ENCODE assay signal across 10 cellular contexts in the genomic region with DNA sequence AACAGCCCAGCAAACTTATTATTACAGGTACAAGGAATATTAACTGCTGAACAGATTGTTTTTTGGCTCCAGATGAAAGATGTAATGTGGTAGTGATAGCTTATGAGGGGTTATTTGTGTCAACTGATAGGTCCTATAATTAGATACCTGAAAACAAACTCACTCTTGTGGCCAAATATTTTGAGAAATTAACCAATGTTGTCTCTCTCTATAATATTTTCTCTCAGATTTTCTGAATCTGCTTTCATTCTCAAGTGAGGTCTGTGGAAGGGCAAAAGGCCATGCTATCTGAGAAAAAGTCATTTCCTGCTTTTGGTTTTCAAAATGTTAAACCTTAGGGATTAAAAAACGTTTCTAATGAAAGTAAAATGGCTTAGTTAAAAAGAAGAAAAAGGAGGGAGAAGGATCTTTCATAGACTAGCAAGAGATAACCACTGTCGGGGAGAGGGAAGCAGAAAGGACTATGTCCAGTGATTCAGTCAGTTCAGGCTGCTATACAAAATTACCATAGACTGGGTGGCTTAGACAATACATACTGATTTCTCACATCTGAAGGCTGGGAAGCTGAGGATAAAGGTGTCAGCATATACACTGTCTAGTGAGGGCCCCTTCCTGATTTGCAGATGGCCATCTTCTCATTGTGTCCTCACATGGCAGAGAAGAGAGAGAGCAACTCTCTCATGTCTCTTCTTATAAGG.
A peak's percentile ranks its signal among the peaks of the same experiment; 100 is the strongest.
DNase-seq lines count a peak whose midpoint lies in the region; ATAC-seq and TF ChIP-seq lines count a peak whose summit lies in the region.
"Had no signal": no experiment of that assay in that cellular context is flagged by ENCODE, and none has a peak within 500 bp of the region (broad histone marks: within the 10 kb centered on the region; RNA-seq: fewer than 3 reads in every experiment).

No MANE protein-coding gene starts in this region.

- H3K27ac Mint-ChIP-seq in mesothelial cell of epicardium (peak overlapping the region; percentile 86), neural progenitor cell (no peak overlapping the region)
- no peak overlapping the region for H3K27ac Mint-ChIP-seq in activated T-helper 17 cell treated with anti-CD3 and anti-CD28 coated beads, Interleukin-2, amount 50 U/mL, for 72 hours

- no peak overlapping the region for H2AFZ ChIP-seq in neural progenitor cell (replicated peaks)

- H3K27me3 ChIP-seq in neural progenitor cell: no peaks in the 10 kb centered on the region

- no peak overlapping the region for H3K9ac ChIP-seq in neural progenitor cell

- DNase-seq in mesothelial cell of epicardium (ENCODE audit: low spot score in 2 of 2, unreplicated experiment in 2 of 2) (no peak), neural progenitor cell (ENCODE audit: low spot score) (no peak), GOT3 (lab: John Stamatoyannopoulos, UW) (no peak), HEK293T (ENCODE audit: extremely low spot score) (no peak)

- H3K27me3 Mint-ChIP-seq in mesothelial cell of epicardium (ENCODE audit: low read depth) (no peaks in the 10 kb centered on the region), neural progenitor cell (ENCODE audit: insufficient read depth, low read depth) (no peaks in the 10 kb centered on the region)
- peaks cover 3% of the 10 kb centered on the region for H3K27me3 Mint-ChIP-seq in activated T-helper 17 cell treated with anti-CD3 and anti-CD28 coated beads, Interleukin-2, amount 50 U/mL, for 72 hours

- H3K4me3 Mint-ChIP-seq in mesothelial cell of epicardium: no peak overlapping the region
- no peak overlapping the region for H3K4me3 Mint-ChIP-seq in activated T-helper 17 cell treated with anti-CD3 and anti-CD28 coated beads, Interleukin-2, amount 50 U/mL, for 72 hours
- no peak overlapping the region for H3K4me3 Mint-ChIP-seq in neural progenitor cell

- H3F3A ChIP-seq in neural progenitor cell (ENCODE audit: low read depth): no peaks in the 10 kb centered on the region

- H3K36me3 ChIP-seq in neural progenitor cell: no peaks in the 10 kb centered on the region

- ATAC-seq in GM18508 (IDR thresholded peaks at IDR 0.05; ENCODE audit: insufficient read depth, unreplicated experiment): peak; percentile 64
- ATAC-seq in GM21619 (IDR thresholded peaks at IDR 0.05; ENCODE audit: unreplicated experiment): peak; percentile 61
- peak; percentile 43 for ATAC-seq in HG03520 (IDR thresholded peaks at IDR 0.05; ENCODE audit: unreplicated experiment)
- no peak for ATAC-seq in activated T-helper 17 cell treated with anti-CD3 and anti-CD28 coated beads, Interleukin-2, amount 50 U/mL, for 72 hours (replicated peaks)

- H3K36me3 Mint-ChIP-seq in mesothelial cell of epicardium (no peaks in the 10 kb centered on the region), neural progenitor cell (peaks cover 2% of the 10 kb centered on the region)
- H3K36me3 Mint-ChIP-seq in activated T-helper 17 cell treated with anti-CD3 and anti-CD28 coated beads, Interleukin-2, amount 50 U/mL, for 72 hours (ENCODE audit: low read depth): no peaks in the 10 kb centered on the region

- peaks cover 4% of the 10 kb centered on the region for H3K9me3 Mint-ChIP-seq in mesothelial cell of epicardium
- no peaks in the 10 kb centered on the region for H3K9me3 Mint-ChIP-seq in activated T-helper 17 cell treated with anti-CD3 and anti-CD28 coated beads, Interleukin-2, amount 50 U/mL, for 72 hours
- H3K9me3 Mint-ChIP-seq in neural progenitor cell: peaks cover 4% of the 10 kb centered on the region

- peaks cover 22% of the 10 kb centered on the region for H3K4me1 Mint-ChIP-seq in mesothelial cell of epicardium
- peaks cover 6% of the 10 kb centered on the region for H3K4me1 Mint-ChIP-seq in activated T-helper 17 cell treated with anti-CD3 and anti-CD28 coated beads, Interleukin-2, amount 50 U/mL, for 72 hours
- no peaks in the 10 kb centered on the region for H3K4me1 Mint-ChIP-seq in neural progenitor cell

- no peak overlapping the region for H3K4me3 ChIP-seq in neural progenitor cell
- H3K4me3 ChIP-seq: skin epidermis had no signal

- TF ChIP-seq CTCF in mesothelial cell of epicardium (IDR thresholded peaks at IDR 0.05; ENCODE audit: unreplicated experiment) (no peak), neural progenitor cell (IDR thresholded peaks at IDR 0.05) (no peak)

- no peaks in the 10 kb centered on the region for H3K79me2 ChIP-seq in neural progenitor cell (ENCODE audit: low read depth)

- no peaks in the 10 kb centered on the region for H3K4me1 ChIP-seq in neural progenitor cell

- H3K27ac ChIP-seq in neural progenitor cell: no peak overlapping the region
- H3K27ac ChIP-seq: C4-2B had no signal

- POLR2A ChIA-PET in HEK293T (lab: Yijun Ruan, JAX): no interaction called here

- H3K4me2 ChIP-seq in neural progenitor cell: no peak overlapping the region

- CTCF ChIA-PET in HEK293T (lab: Yijun Ruan, JAX): no interaction called here

- no peaks in the 10 kb centered on the region for H4K20me1 ChIP-seq in neural progenitor cell (ENCODE audit: low read depth)

- H3K9me3 ChIP-seq in neural progenitor cell (ENCODE audit: low read depth): no peaks in the 10 kb centered on the region

TF ChIP-seq in HEK293T, 16 proteins besides CTCF, POLR2A, EP300 and RAD21:
- no peak for TF ChIP-seq ELF4 (IDR thresholded peaks at IDR 0.05)
- TF ChIP-seq SP1 (IDR thresholded peaks at IDR 0.05): no peak
- no peak for TF ChIP-seq ARNT (IDR thresholded peaks at IDR 0.05)
- no peak for TF ChIP-seq SUZ12 (IDR thresholded peaks at IDR 0.05)
- TF ChIP-seq ZNF384 (IDR thresholded peaks at IDR 0.05): no peak
- no peak for TF ChIP-seq CTBP1 (IDR thresholded peaks at IDR 0.05; ENCODE audit: borderline replicate concordance)
